ENCODE assay signal across 1 cellular context in the genomic region with DNA sequence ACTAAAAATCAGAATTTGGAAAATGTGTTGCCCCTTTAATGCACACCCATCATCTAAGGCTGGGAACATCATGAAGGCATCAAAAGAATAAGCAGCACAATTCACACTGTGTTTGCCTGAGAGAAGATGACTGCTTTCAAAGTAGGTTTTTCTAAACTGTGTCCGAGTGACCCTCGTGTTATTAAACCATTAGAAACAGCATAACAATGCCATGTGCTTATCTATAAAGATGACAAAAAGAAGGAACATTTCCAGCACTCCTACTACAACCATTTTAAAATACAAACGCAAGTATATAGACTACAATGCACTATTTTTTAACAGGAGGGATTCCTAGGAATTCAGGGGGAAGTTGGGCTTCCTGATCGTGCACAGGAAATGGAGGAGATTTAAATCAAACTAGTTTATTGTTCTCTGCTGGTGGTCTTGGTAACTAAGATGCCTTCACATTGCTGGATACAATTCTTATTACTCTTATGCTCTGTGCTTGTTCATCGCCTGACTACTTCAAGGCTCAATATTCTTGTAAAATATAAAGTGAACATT.
TF ChIP-seq lines count a peak whose summit lies in the region.

No MANE protein-coding gene starts in this region.

TF ChIP-seq in SK-N-SH treated with all-trans-retinoic acid at 6 μM for 48 hours, 23 proteins besides CTCF, POLR2A, EP300 and RAD21 (continued from another document):
- TF ChIP-seq, protein P1, sequence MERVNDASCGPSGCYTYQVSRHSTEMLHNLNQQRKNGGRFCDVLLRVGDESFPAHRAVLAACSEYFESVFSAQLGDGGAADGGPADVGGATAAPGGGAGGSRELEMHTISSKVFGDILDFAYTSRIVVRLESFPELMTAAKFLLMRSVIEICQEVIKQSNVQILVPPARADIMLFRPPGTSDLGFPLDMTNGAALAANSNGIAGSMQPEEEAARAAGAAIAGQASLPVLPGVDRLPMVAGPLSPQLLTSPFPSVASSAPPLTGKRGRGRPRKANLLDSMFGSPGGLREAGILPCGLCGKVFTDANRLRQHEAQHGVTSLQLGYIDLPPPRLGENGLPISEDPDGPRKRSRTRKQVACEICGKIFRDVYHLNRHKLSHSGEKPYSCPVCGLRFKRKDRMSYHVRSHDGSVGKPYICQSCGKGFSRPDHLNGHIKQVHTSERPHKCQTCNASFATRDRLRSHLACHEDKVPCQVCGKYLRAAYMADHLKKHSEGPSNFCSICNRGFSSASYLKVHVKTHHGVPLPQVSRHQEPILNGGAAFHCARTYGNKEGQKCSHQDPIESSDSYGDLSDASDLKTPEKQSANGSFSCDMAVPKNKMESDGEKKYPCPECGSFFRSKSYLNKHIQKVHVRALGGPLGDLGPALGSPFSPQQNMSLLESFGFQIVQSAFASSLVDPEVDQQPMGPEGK (CRISPR knock-in tag; IDR thresholded peaks at IDR 0.05; ENCODE audit: borderline replicate concordance), result no peak
- TF ChIP-seq TOX (CRISPR knock-in tag; IDR thresholded peaks at IDR 0.05; ENCODE audit: borderline replicate concordance), result no peak
TF ChIP-seq in SK-N-SH treated with all-trans-retinoic acid at 6 μM for 48 hours: peak in this region for 0.
